In the genomic region with DNA sequence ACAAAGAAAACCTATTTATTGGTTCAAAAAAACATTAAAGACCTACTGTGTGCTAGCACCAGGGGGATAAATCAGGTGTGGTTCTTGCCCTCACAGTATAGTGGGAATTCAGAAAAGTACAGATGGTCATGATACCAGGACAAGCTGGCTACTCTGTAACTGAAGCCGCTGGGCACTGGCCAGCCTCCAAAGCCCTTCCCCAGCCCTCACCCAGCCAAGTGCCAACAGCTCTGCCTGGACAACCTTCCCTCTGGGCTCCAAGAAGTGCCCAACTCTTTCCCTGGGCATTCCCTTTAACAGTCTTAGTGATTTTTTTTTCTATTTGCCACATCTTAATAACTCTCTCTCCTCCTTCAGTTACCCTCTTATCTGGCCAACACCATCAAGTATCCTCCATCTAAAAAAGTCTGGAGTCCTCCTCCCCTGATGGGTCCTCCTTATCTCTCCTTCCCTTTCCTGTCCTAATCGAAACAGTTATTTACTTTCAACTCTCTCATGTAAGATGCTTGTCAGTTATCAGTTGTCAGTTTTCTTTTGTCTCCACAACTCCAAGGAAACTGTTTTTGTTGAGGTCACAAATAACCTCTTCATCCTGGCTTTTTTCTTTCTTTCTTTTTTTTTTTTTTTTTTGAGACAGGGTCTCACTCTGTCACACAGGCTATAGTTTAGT, we compare ENCODE assay signal across 17 cellular contexts. TPM values are rescaled to one million over a fixed set of nuclear protein-coding genes. Genes with fewer than 3 reads are reported as not detected.
DNase-seq lines count a peak whose midpoint lies in the region; ATAC-seq and TF ChIP-seq lines count a peak whose summit lies in the region.
"Had no signal": no experiment of that assay in that cellular context is flagged by ENCODE, and none has a peak within 500 bp of the region (broad histone marks: within the 10 kb centered on the region; RNA-seq: fewer than 3 reads in every experiment).

No MANE protein-coding gene starts in this region.

- H3K9me3 ChIP-seq in thyroid gland, result no peaks in the 10 kb centered on the region
- H3K9me3 ChIP-seq: BLaER1 treated with 17β-estradiol and CSF1 and Interleukin-3, amounts not matched to agents 10 nM and 100 nM had no signal

- H3K79me1 ChIP-seq in mesendoderm (ENCODE audit: low read length), result no peaks in the 10 kb centered on the region

- no peaks in the 10 kb centered on the region for H3K36me3 Mint-ChIP-seq in activated naive CD8-positive, alpha-beta T cell treated with anti-CD3 and anti-CD28 coated beads, Interleukin-2, amount 10 ng/mL, durations not matched to agents 7 days and 5 days
- H3K36me3 Mint-ChIP-seq in activated naive CD8-positive, alpha-beta T cell treated with anti-CD3 and anti-CD28 coated beads for 36 hours, result no peaks in the 10 kb centered on the region
- H3K36me3 Mint-ChIP-seq in central memory CD8-positive, alpha-beta T cell (ENCODE audit: insufficient read depth), result no peaks in the 10 kb centered on the region

- H3K27ac ChIP-seq in mesendoderm (ENCODE audit: low read depth, low read length), result no peak overlapping the region
- no peak overlapping the region for H3K27ac ChIP-seq in thyroid gland
- H3K27ac ChIP-seq: BLaER1 treated with 17β-estradiol and CSF1 and Interleukin-3, amounts not matched to agents 10 nM and 100 nM had no signal

- H3K27me3 ChIP-seq in mesendoderm (ENCODE audit: insufficient read depth, low read length, poor library complexity) (no peaks in the 10 kb centered on the region), thyroid gland (no peaks in the 10 kb centered on the region)
- H3K27me3 ChIP-seq: BLaER1 treated with 17β-estradiol and CSF1 and Interleukin-3, amounts not matched to agents 10 nM and 100 nM had no signal

- H3K9me3 Mint-ChIP-seq in activated naive CD8-positive, alpha-beta T cell treated with anti-CD3 and anti-CD28 coated beads, Interleukin-2, amount 10 ng/mL, durations not matched to agents 7 days and 5 days, result no peaks in the 10 kb centered on the region
- no peaks in the 10 kb centered on the region for H3K9me3 Mint-ChIP-seq in activated naive CD8-positive, alpha-beta T cell treated with anti-CD3 and anti-CD28 coated beads for 36 hours
- H3K9me3 Mint-ChIP-seq in central memory CD8-positive, alpha-beta T cell, result no peaks in the 10 kb centered on the region

- intact Hi-C loops in thyroid gland (cut with DNase I), result no loop called here

- no peak overlapping the region for H3K4ac ChIP-seq in mesendoderm (ENCODE audit: low read depth, low read length)

- H3K4me3 Mint-ChIP-seq in activated naive CD8-positive, alpha-beta T cell treated with anti-CD3 and anti-CD28 coated beads, Interleukin-2, amount 10 ng/mL, durations not matched to agents 7 days and 5 days, result no peak overlapping the region
- H3K4me3 Mint-ChIP-seq in activated naive CD8-positive, alpha-beta T cell treated with anti-CD3 and anti-CD28 coated beads for 36 hours, result no peak overlapping the region
- no peak overlapping the region for H3K4me3 Mint-ChIP-seq in central memory CD8-positive, alpha-beta T cell

- peak overlapping the region; percentile 52 for H3K27ac Mint-ChIP-seq in activated naive CD8-positive, alpha-beta T cell treated with anti-CD3 and anti-CD28 coated beads, Interleukin-2, amount 10 ng/mL, durations not matched to agents 7 days and 5 days
- no peak overlapping the region for H3K27ac Mint-ChIP-seq in activated naive CD8-positive, alpha-beta T cell treated with anti-CD3 and anti-CD28 coated beads for 36 hours
- H3K27ac Mint-ChIP-seq in central memory CD8-positive, alpha-beta T cell (ENCODE audit: low read depth), result peak overlapping the region; percentile 9

- peaks cover 18% of the 10 kb centered on the region for H3K27me3 Mint-ChIP-seq in activated naive CD8-positive, alpha-beta T cell treated with anti-CD3 and anti-CD28 coated beads, Interleukin-2, amount 10 ng/mL, durations not matched to agents 7 days and 5 days
- H3K27me3 Mint-ChIP-seq in activated naive CD8-positive, alpha-beta T cell treated with anti-CD3 and anti-CD28 coated beads for 36 hours, result peaks cover 24% of the 10 kb centered on the region
- H3K27me3 Mint-ChIP-seq in central memory CD8-positive, alpha-beta T cell, result peaks cover 19% of the 10 kb centered on the region

- H3K4me1 ChIP-seq in mesendoderm (ENCODE audit: control insufficient read depth, low read depth, low read length) (no peaks in the 10 kb centered on the region), thyroid gland (no peaks in the 10 kb centered on the region)

- H2BK120ac ChIP-seq in mesendoderm (ENCODE audit: low read depth, low read length), result no peak overlapping the region

- H3K79me2 ChIP-seq in mesendoderm (ENCODE audit: control insufficient read depth, insufficient read depth, low read length), result no peaks in the 10 kb centered on the region

- H3K4me2 ChIP-seq in mesendoderm (ENCODE audit: low read length), result no peak overlapping the region
- H3K4me2 ChIP-seq: BLaER1 treated with 17β-estradiol and CSF1 and Interleukin-3, amounts not matched to agents 10 nM and 100 nM had no signal

- WGBS in mesendoderm (ENCODE audit: extremely low coverage, insufficient coverage, low lambda C conversion rate), result no CpG with 5 or more reads among the region's 2 CpGs
- WGBS in thyroid gland, 2 donors, result 41 to 58% methylated on average over 2 of the region's 2 CpGs

- no peak overlapping the region for H2BK5ac ChIP-seq in mesendoderm (ENCODE audit: low read length)

- no peak for TF ChIP-seq POLR2A in thyroid gland (IDR thresholded peaks at IDR 0.05)

- H3K18ac ChIP-seq in mesendoderm (ENCODE audit: low read length), result no peak overlapping the region

- TF ChIP-seq CTCF in thyroid gland (IDR thresholded peaks at IDR 0.05), result no peak

- no peak overlapping the region for H4K8ac ChIP-seq in mesendoderm (ENCODE audit: low read depth, low read length)

- POLR2A ChIA-PET in activated naive CD8-positive, alpha-beta T cell treated with anti-CD3 and anti-CD28 coated beads, Interleukin-2, amount 10 ng/mL, durations not matched to agents 7 days and 5 days (lab: Charles Lee), result interaction anchor here (1.0 kb wide), 1 partner anchor 8 kb away, joined by 3 read pairs; no protein-coding TSS in a partner anchor

- H3K4me3 ChIP-seq in mesendoderm (ENCODE audit: low read length), result no peak overlapping the region
- H3K4me3 ChIP-seq in thyroid gland (replicated peaks in 1 of 3), result no peak overlapping the region
- H3K4me3 ChIP-seq: BLaER1 treated with 17β-estradiol and CSF1 and Interleukin-3, amounts not matched to agents 10 nM and 100 nM had no signal

- peaks cover 5% of the 10 kb centered on the region for H3K4me1 Mint-ChIP-seq in activated naive CD8-positive, alpha-beta T cell treated with anti-CD3 and anti-CD28 coated beads, Interleukin-2, amount 10 ng/mL, durations not matched to agents 7 days and 5 days
- no peaks in the 10 kb centered on the region for H3K4me1 Mint-ChIP-seq in activated naive CD8-positive, alpha-beta T cell treated with anti-CD3 and anti-CD28 coated beads for 36 hours
- no peaks in the 10 kb centered on the region for H3K4me1 Mint-ChIP-seq in central memory CD8-positive, alpha-beta T cell

- H2BK15ac ChIP-seq in mesendoderm (replicated peaks; ENCODE audit: low read depth), result no peak overlapping the region

- H3K36me3 ChIP-seq in mesendoderm (ENCODE audit: control insufficient read depth, insufficient read depth, low read length), result no peaks in the 10 kb centered on the region
- no peaks in the 10 kb centered on the region for H3K36me3 ChIP-seq in thyroid gland
- H3K36me3 ChIP-seq: BLaER1 treated with 17β-estradiol and CSF1 and Interleukin-3, amounts not matched to agents 10 nM and 100 nM had no signal

- H3K23ac ChIP-seq in mesendoderm (ENCODE audit: low read length), result no peak overlapping the region

- H2AK5ac ChIP-seq in mesendoderm (ENCODE audit: low read length), result no peak overlapping the region

- no peak for DNase-seq in activated naive CD8-positive, alpha-beta T cell treated with anti-CD3 and anti-CD28 coated beads, Interleukin-2, amount 10 ng/mL, durations not matched to agents 7 days and 5 days
- no peak for DNase-seq in activated naive CD8-positive, alpha-beta T cell treated with anti-CD3 and anti-CD28 coated beads for 36 hours
- no peak for DNase-seq in central memory CD8-positive, alpha-beta T cell (ENCODE audit: low spot score in 2 of 2)
- DNase-seq in mesendoderm (peak; percentile 45), thyroid gland (peak; percentile 63 to 72), occipital lobe (lab: John Stamatoyannopoulos, UW) (no peak)
- no peak for DNase-seq in activated CD4-positive, alpha-beta T cell treated with anti-CD3 and anti-CD28 coated beads for 48 hours
- DNase-seq: H7, IMR-90, MV-4-11, NCI-H1436 treated with DMSO at 0.1 percent for 48 hours, NCI-H2081, NCI-H510A treated with DMSO at 0.1 percent for 48 hours, RPMI8226 had no signal

- H3K56ac ChIP-seq in mesendoderm (ENCODE audit: low read length), result no peak overlapping the region

- no peak for ATAC-seq in activated naive CD8-positive, alpha-beta T cell treated with anti-CD3 and anti-CD28 coated beads, Interleukin-2, amount 10 ng/mL, durations not matched to agents 7 days and 5 days (ENCODE audit: low read depth)
- ATAC-seq in central memory CD8-positive, alpha-beta T cell (replicated peaks; ENCODE audit: extremely low read depth, poor library complexity, severe bottlenecking), result no peak
- no peak for ATAC-seq in HG02759 (IDR thresholded peaks at IDR 0.05; ENCODE audit: unreplicated experiment)

- H3K9ac ChIP-seq in mesendoderm (ENCODE audit: low read length), result no peak overlapping the region
- H3K9ac ChIP-seq: BLaER1 treated with 17β-estradiol and CSF1 and Interleukin-3, amounts not matched to agents 10 nM and 100 nM had no signal

- H4K5ac ChIP-seq in mesendoderm (ENCODE audit: low read length), result no peak overlapping the region

RNA-seq across cellular contexts. Expression of gene SEPTIN8, which starts 13.3 kb away (rescaled TPM):
- total RNA-seq in activated naive CD8-positive, alpha-beta T cell treated with anti-CD3 and anti-CD28 coated beads, Interleukin-2, amount 10 ng/mL, durations not matched to agents 7 days and 5 days, result 10 to 100 TPM; 39.2 to 40.4 TPM
- 10 to 100 TPM; 21.2 to 22.2 TPM for total RNA-seq in activated naive CD8-positive, alpha-beta T cell treated with anti-CD3 and anti-CD28 coated beads for 36 hours
- 13.7 TPM for polyA plus RNA-seq in mesendoderm (2013, experiment 1 of 2)
- polyA plus RNA-seq in mesendoderm (2013, experiment 2 of 2), result 14.3 TPM
- total RNA-seq in thyroid gland (10 to 100 TPM; 41.9 to 57.7 (median 46.7) TPM), occipital lobe (29.5 TPM)

RNA-seq across cellular contexts. Expression of gene SOWAHA, which starts 22.8 kb away (rescaled TPM):
- not detected for total RNA-seq in activated naive CD8-positive, alpha-beta T cell treated with anti-CD3 and anti-CD28 coated beads, Interleukin-2, amount 10 ng/mL, durations not matched to agents 7 days and 5 days
- under 1 TPM in 1 of 2 experiments, not detected in 1; 0.06 TPM for total RNA-seq in activated naive CD8-positive, alpha-beta T cell treated with anti-CD3 and anti-CD28 coated beads for 36 hours
- 0.04 TPM for polyA plus RNA-seq in mesendoderm (2013, experiment 1 of 2)
- polyA plus RNA-seq in mesendoderm (2013, experiment 2 of 2), result 0.01 TPM
- total RNA-seq in thyroid gland, result 1 to 10 TPM; 3.7 to 9.3 (median 4.6) TPM
- 5.1 TPM for total RNA-seq in occipital lobe
- total RNA-seq: A172, IMR-90 had no signal

RNA-seq across cellular contexts. Expression of gene SHROOM1, which starts 40.1 kb away (rescaled TPM):
- total RNA-seq in activated naive CD8-positive, alpha-beta T cell treated with anti-CD3 and anti-CD28 coated beads, Interleukin-2, amount 10 ng/mL, durations not matched to agents 7 days and 5 days, result 1 to 10 TPM; 4.0 to 6.3 TPM
- total RNA-seq in activated naive CD8-positive, alpha-beta T cell treated with anti-CD3 and anti-CD28 coated beads for 36 hours, result 1 to 10 TPM; 1.8 to 2.3 TPM
- polyA plus RNA-seq in mesendoderm (2013, experiment 1 of 2), result 1.6 TPM
- 1.8 TPM for polyA plus RNA-seq in mesendoderm (2013, experiment 2 of 2)
- total RNA-seq in thyroid gland (10 to 100 TPM in 3 of 4 donors, 1 to 10 TPM in 1; 7.6 to 21.4 (median 14.2) TPM), occipital lobe (0.47 TPM)

RNA-seq across cellular contexts. Expression of gene CCNI2, which starts 43.1 kb away (rescaled TPM):
- 10 to 100 TPM in 1 of 2 experiments, 1 to 10 TPM in 1; 8.9 to 12.4 TPM for total RNA-seq in activated naive CD8-positive, alpha-beta T cell treated with anti-CD3 and anti-CD28 coated beads, Interleukin-2, amount 10 ng/mL, durations not matched to agents 7 days and 5 days
- total RNA-seq in activated naive CD8-positive, alpha-beta T cell treated with anti-CD3 and anti-CD28 coated beads for 36 hours, result 1 to 10 TPM; 6.9 to 8.4 TPM
- polyA plus RNA-seq in mesendoderm (2013, experiment 1 of 2), result 0.34 TPM
- 0.45 TPM for polyA plus RNA-seq in mesendoderm (2013, experiment 2 of 2)
- under 1 TPM in 3 of 4 donors, not detected in 1; 0.34 to 0.81 (median 0.67) TPM for total RNA-seq in thyroid gland
- 0.16 TPM for total RNA-seq in occipital lobe
- total RNA-seq: A172, IMR-90 had no signal
- polyA plus RNA-seq: IMR-90 had no signal

RNA-seq across cellular contexts. Expression of gene KIF3A, which starts 53.0 kb away (rescaled TPM):
- 10 to 100 TPM; 16.8 to 19.3 TPM for total RNA-seq in activated naive CD8-positive, alpha-beta T cell treated with anti-CD3 and anti-CD28 coated beads, Interleukin-2, amount 10 ng/mL, durations not matched to agents 7 days and 5 days
- total RNA-seq in activated naive CD8-positive, alpha-beta T cell treated with anti-CD3 and anti-CD28 coated beads for 36 hours, result 10 to 100 TPM; 10.7 to 11.1 TPM
- polyA plus RNA-seq in mesendoderm (2013, experiment 1 of 2), result 7.3 TPM
- 6.7 TPM for polyA plus RNA-seq in mesendoderm (2013, experiment 2 of 2)
- total RNA-seq in thyroid gland (10 to 100 TPM in 2 of 4 donors, 1 to 10 TPM in 2; 8.2 to 12.2 (median 10.5) TPM), occipital lobe (76.7 TPM)

Comparison
In these comparisons a context has a peak if more than half of its experiments do, and no peak if none do; other contexts are left out.
1. DNase-seq: peak in mesendoderm (single experiment) and thyroid gland (2 of 2); none in activated naive CD8-positive, alpha-beta T cell treated with anti-CD3 and anti-CD28 coated beads, Interleukin-2, amount 10 ng/mL, durations not matched to agents 7 days and 5 days (single experiment), activated naive CD8-positive, alpha-beta T cell treated with anti-CD3 and anti-CD28 coated beads for 36 hours (single experiment), central memory CD8-positive, alpha-beta T cell (0 of 2), occipital lobe (single experiment) and activated CD4-positive, alpha-beta T cell treated with anti-CD3 and anti-CD28 coated beads for 48 hours (single experiment).